Comparison of ENCODE assay signal across 22 cellular contexts in the genomic region with DNA sequence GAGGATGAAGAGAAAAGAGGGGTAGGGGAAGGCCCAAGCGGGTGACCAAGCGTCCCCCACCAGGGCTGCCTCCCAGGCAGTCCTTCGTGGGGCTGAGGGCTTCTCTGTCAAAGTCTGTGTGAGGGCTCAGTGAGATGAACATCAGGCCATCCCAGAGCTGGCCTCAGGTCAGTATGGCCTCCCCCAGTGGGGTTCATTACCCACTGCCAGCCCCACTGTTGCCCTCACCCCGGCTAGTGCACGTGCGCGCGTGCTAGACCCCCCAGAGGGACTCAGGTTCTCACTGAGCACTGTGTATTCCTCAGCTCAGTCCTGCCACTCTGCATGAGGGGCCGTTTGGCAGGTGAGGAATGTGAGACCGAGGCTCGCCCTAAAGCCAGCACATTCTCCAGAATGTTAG. TPM values are rescaled to one million over a fixed set of nuclear protein-coding genes. Genes with fewer than 3 reads are reported as not detected.
"Had no signal": no experiment of that assay in that cellular context is flagged by ENCODE, and none has a peak within 500 bp of the region (broad histone marks: within the 10 kb centered on the region; RNA-seq: fewer than 3 reads in every experiment).

No MANE protein-coding gene starts in this region.

- ATAC-seq: activated CD8-positive, alpha-beta T cell treated with anti-CD3 and anti-CD28 coated beads, Interleukin-2, amount 10 ng/mL, durations not matched to agents 7 days and 5 days; naive thymus-derived CD4-positive, alpha-beta T cell had no signal

- H3K4me3 Mint-ChIP-seq: activated CD8-positive, alpha-beta T cell treated with anti-CD3 and anti-CD28 coated beads, Interleukin-2, amount 10 ng/mL, durations not matched to agents 7 days and 5 days; activated naive CD8-positive, alpha-beta T cell treated with anti-CD3 and anti-CD28 coated beads for 36 hours; activated T-helper 1 cell treated with anti-CD3 and anti-CD28 coated beads, Interleukin-12 subunit alpha, Interleukin-12 subunit beta, Interleukin-2, Interleukin-4 antibody, amounts not matched to agents 30 ng/mL and 10 ng/mL and 1 ng/mL, durations not matched to agents 14 hours and 24 hours and 36 hours; central memory CD8-positive, alpha-beta T cell; naive thymus-derived CD4-positive, alpha-beta T cell; neural crest cell; stimulated activated naive CD8-positive, alpha-beta T cell treated with anti-CD3 and anti-CD28 coated beads, Interleukin-15, Interleukin-2, amounts not matched to agents 100 ng/mL and 50 ng/mL, for 24 hours had no signal

- H3K36me3 Mint-ChIP-seq: activated naive CD8-positive, alpha-beta T cell treated with anti-CD3 and anti-CD28 coated beads for 36 hours; naive thymus-derived CD4-positive, alpha-beta T cell had no signal

- DNase-seq: activated CD4-positive, alpha-beta T cell treated with anti-CD3 and anti-CD28 coated beads for 1 hour; activated CD4-positive, alpha-beta T cell treated with anti-CD3 and anti-CD28 coated beads, Interleukin-2, amount 50 U/mL, for 1 hour; activated CD8-positive, alpha-beta T cell treated with anti-CD3 and anti-CD28 coated beads, Interleukin-2, amount 10 ng/mL, durations not matched to agents 7 days and 5 days; activated naive CD8-positive, alpha-beta T cell treated with anti-CD3 and anti-CD28 coated beads for 36 hours; amniotic stem cell; glutamatergic neuron; hypothalamus; stimulated activated CD4-positive, alpha-beta T cell treated with anti-CD3 and anti-CD28 coated beads, Interleukin-12 subunit alpha, Interleukin-12 subunit beta, amount 100 ng/mL, for 4 hours; substantia nigra; T-helper 1 cell; thyroid gland had no signal

- H3K27me3 ChIP-seq: breast epithelium, esophagus muscularis mucosa, thyroid gland had no signal

- H3K27ac Mint-ChIP-seq: activated CD8-positive, alpha-beta T cell treated with anti-CD3 and anti-CD28 coated beads, Interleukin-2, amount 10 ng/mL, durations not matched to agents 7 days and 5 days; activated naive CD8-positive, alpha-beta T cell treated with anti-CD3 and anti-CD28 coated beads for 36 hours; activated T-helper 1 cell treated with anti-CD3 and anti-CD28 coated beads, Interleukin-12 subunit alpha, Interleukin-12 subunit beta, Interleukin-2, Interleukin-4 antibody, amounts not matched to agents 30 ng/mL and 10 ng/mL and 1 ng/mL, durations not matched to agents 14 hours and 24 hours and 36 hours; naive thymus-derived CD4-positive, alpha-beta T cell; stimulated activated naive CD8-positive, alpha-beta T cell treated with anti-CD3 and anti-CD28 coated beads, Interleukin-15, Interleukin-2, amounts not matched to agents 100 ng/mL and 50 ng/mL, for 24 hours had no signal

- H3K27ac ChIP-seq: breast epithelium, coronary artery, esophagus muscularis mucosa, prostate gland, thyroid gland had no signal

- H3K9me3 Mint-ChIP-seq: activated naive CD8-positive, alpha-beta T cell treated with anti-CD3 and anti-CD28 coated beads for 36 hours; activated T-helper 1 cell treated with anti-CD3 and anti-CD28 coated beads, Interleukin-12 subunit alpha, Interleukin-12 subunit beta, Interleukin-2, Interleukin-4 antibody, amounts not matched to agents 30 ng/mL and 10 ng/mL and 1 ng/mL, durations not matched to agents 14 hours and 24 hours and 36 hours; central memory CD8-positive, alpha-beta T cell; naive thymus-derived CD4-positive, alpha-beta T cell; neural crest cell; stimulated activated naive CD8-positive, alpha-beta T cell treated with anti-CD3 and anti-CD28 coated beads, Interleukin-15, Interleukin-2, amounts not matched to agents 100 ng/mL and 50 ng/mL, for 24 hours had no signal

- H3K9me3 ChIP-seq: breast epithelium, esophagus muscularis mucosa, prostate gland, thyroid gland had no signal

RNA-seq across cellular contexts. Expression of a gene that starts 16.2 kb away (rescaled TPM):
- total RNA-seq: activated CD8-positive, alpha-beta T cell treated with anti-CD3 and anti-CD28 coated beads, Interleukin-2, amount 10 ng/mL, durations not matched to agents 7 days and 5 days; activated naive CD8-positive, alpha-beta T cell treated with anti-CD3 and anti-CD28 coated beads for 36 hours; activated T-helper 1 cell treated with anti-CD3 and anti-CD28 coated beads, Interleukin-12 subunit alpha, Interleukin-12 subunit beta, Interleukin-2, Interleukin-4 antibody, amounts not matched to agents 30 ng/mL and 10 ng/mL and 1 ng/mL, durations not matched to agents 14 hours and 24 hours and 36 hours; breast epithelium; esophagus muscularis mucosa; lung; naive thymus-derived CD4-positive, alpha-beta T cell; thyroid gland; urinary bladder had no signal
